8 cellular contexts compared by ENCODE assay signal in genomic region chr10:70816220-70816894, GRCh38. TPM values are rescaled to one million over a fixed set of nuclear protein-coding genes. Genes with fewer than 3 reads are reported as not detected.
A peak's percentile ranks its signal among the peaks of the same experiment; 100 is the strongest.
DNase-seq lines count a peak whose midpoint lies in the region; ATAC-seq, FAIRE-seq and TF ChIP-seq lines count a peak whose summit lies in the region.

No MANE protein-coding gene starts in this region.

- peak overlapping the region; percentile 80 for H2AFZ ChIP-seq in smooth muscle cell (ENCODE audit: low read depth)

- H3K4me2 ChIP-seq in smooth muscle cell, result peak overlapping the region; percentile 90

- peaks cover 17% of the 10 kb centered on the region for H3K4me1 Mint-ChIP-seq in WTC11

- peaks cover 14% of the 10 kb centered on the region for H3K4me1 ChIP-seq in smooth muscle cell (ENCODE audit: low read depth)

- peak overlapping the region; percentile 93 for H3K27ac Mint-ChIP-seq in WTC11

- ATAC-seq in HG02642 (IDR thresholded peaks at IDR 0.05; ENCODE audit: poor library complexity, unreplicated experiment) (peak; percentile 54), WTC11 (peak; percentile 73)

- peaks cover 45% of the 10 kb centered on the region for H3K79me2 ChIP-seq in smooth muscle cell (ENCODE audit: low read depth)

- DNase-seq in NCI-H1417 (lab: John Stamatoyannopoulos, UW) (peak; percentile 57 to 84 (median 74)), NCI-H1417 treated with DMSO at 0.1 percent for 48 hours (lab: John Stamatoyannopoulos, UW) (no peak), NCI-H2107 (lab: John Stamatoyannopoulos, UW) (peak; percentile 30), WTC11 (ENCODE audit: low spot score) (peak; percentile 67), cerebellar cortex (ENCODE audit: low spot score) (peak; percentile 84), smooth muscle cell (lab: John Stamatoyannopoulos, UW; ENCODE audit: unreplicated experiment) (peak; percentile 73)

- H3K9me3 Mint-ChIP-seq in WTC11, result no peaks in the 10 kb centered on the region

- H3K9me3 ChIP-seq in smooth muscle cell (replicated peaks; ENCODE audit: low read depth), result no peaks in the 10 kb centered on the region

- CTCF ChIA-PET in WTC11 (lab: Charles Lee), result interaction anchor here (0.6 to 1.1 kb wide), 8 partner anchors 10 to 192 kb away, joined by 3 to 4 read pairs (median 3); partner anchors contain the start of gene PCBD1

- no peaks in the 10 kb centered on the region for H3K27me3 Mint-ChIP-seq in WTC11 (ENCODE audit: low read depth)

- peaks cover 11% of the 10 kb centered on the region for H3K36me3 Mint-ChIP-seq in WTC11

- no peaks in the 10 kb centered on the region for H3K36me3 ChIP-seq in smooth muscle cell (ENCODE audit: low read depth)

- peaks cover 28% of the 10 kb centered on the region for H4K20me1 ChIP-seq in smooth muscle cell (ENCODE audit: low read depth)

- no peak for TF ChIP-seq CTCF in WTC11 (IDR thresholded peaks at IDR 0.05)
- no peak for TF ChIP-seq CTCF in smooth muscle cell (IDR thresholded peaks at IDR 0.05; ENCODE audit: borderline replicate concordance, insufficient read depth, poor library complexity, severe bottlenecking)

- FAIRE-seq in islet of Langerhans (lab: Jason Lieb, UNC), result peak; percentile 86

- H3K27me3 ChIP-seq in smooth muscle cell (ENCODE audit: low read depth), result no peaks in the 10 kb centered on the region

- POLR2A ChIA-PET in WTC11 (lab: Charles Lee), result no interaction called here

- 2% methylated on average over 27 of the region's 43 CpGs for WGBS in smooth muscle cell (ENCODE audit: low lambda C conversion rate)

- peak overlapping the region; percentile 83 for H3K9ac ChIP-seq in smooth muscle cell (ENCODE audit: low read depth)

- H3K27ac ChIP-seq in smooth muscle cell (ENCODE audit: low read depth), result peak overlapping the region; percentile 61

- peaks cover 5% of the 10 kb centered on the region for H3F3A ChIP-seq in smooth muscle cell (ENCODE audit: low read depth)

- peak overlapping the region; percentile 86 for H3K4me3 Mint-ChIP-seq in WTC11

- peak overlapping the region; percentile 89 for H3K4me3 ChIP-seq in smooth muscle cell

TF ChIP-seq in WTC11, 78 proteins besides CTCF, POLR2A, EP300 and RAD21:
- TF ChIP-seq EMX1 (CRISPR knock-in tag; IDR thresholded peaks at IDR 0.05) (no peak), ZNF423 (CRISPR knock-in tag; IDR thresholded peaks at IDR 0.05) (no peak), MAX (CRISPR knock-in tag; IDR thresholded peaks at IDR 0.05) (peak; percentile 40; the same call in 1 of the 2 replicates), ESRRA (CRISPR knock-in tag; IDR thresholded peaks at IDR 0.05; ENCODE audit: borderline replicate concordance) (no peak), ZNF138 (CRISPR knock-in tag; conservative IDR thresholded peaks at IDR 0.05) (no peak), NFATC4 (CRISPR knock-in tag; IDR thresholded peaks at IDR 0.05) (no peak), ZNF425 (CRISPR knock-in tag; conservative IDR thresholded peaks at IDR 0.05) (no peak), E2F1 (CRISPR knock-in tag; IDR thresholded peaks at IDR 0.05) (no peak), GABPB1 (CRISPR knock-in tag; IDR thresholded peaks at IDR 0.05) (peak; percentile 66; the same call in 1 of the 2 replicates), ZNF219 (CRISPR knock-in tag; IDR thresholded peaks at IDR 0.05; ENCODE audit: borderline replicate concordance) (0 out of 2 replicates have a peak, but pooled peaks have one; percentile 27), ZNF317 (CRISPR knock-in tag; IDR thresholded peaks at IDR 0.05; ENCODE audit: borderline replicate concordance, low read depth) (no peak), JUN (CRISPR knock-in tag; IDR thresholded peaks at IDR 0.05) (0 out of 2 replicates have a peak, but pooled peaks have one; percentile 26), TEAD1 (CRISPR knock-in tag; IDR thresholded peaks at IDR 0.05) (0 out of 2 replicates have a peak, but pooled peaks have one; percentile 42), ATF2 (CRISPR knock-in tag; IDR thresholded peaks at IDR 0.05; ENCODE audit: borderline replicate concordance, low read depth) (no peak)

RNA-seq across cellular contexts. Expression of gene SGPL1, which starts 0.6 kb away (rescaled TPM):
- total RNA-seq in WTC11 (2021) (44.3 to 48.4 TPM (median 44.6 TPM) in 3 replicates), smooth muscle cell (41.1 and 52.0 TPM in 2 replicates)
- polyA plus RNA-seq in smooth muscle cell, result 20.0 and 35.2 TPM in 2 replicates

RNA-seq across cellular contexts. Expression of gene TBATA, which starts 31.2 kb away (rescaled TPM):
- total RNA-seq in WTC11 (2021), result not detected in 3 replicates
- not detected in 2 replicates for total RNA-seq in smooth muscle cell
- polyA plus RNA-seq in smooth muscle cell, result not detected in 2 replicates
